Comparison of ENCODE assay signal across 1 cellular context in the genomic region with DNA sequence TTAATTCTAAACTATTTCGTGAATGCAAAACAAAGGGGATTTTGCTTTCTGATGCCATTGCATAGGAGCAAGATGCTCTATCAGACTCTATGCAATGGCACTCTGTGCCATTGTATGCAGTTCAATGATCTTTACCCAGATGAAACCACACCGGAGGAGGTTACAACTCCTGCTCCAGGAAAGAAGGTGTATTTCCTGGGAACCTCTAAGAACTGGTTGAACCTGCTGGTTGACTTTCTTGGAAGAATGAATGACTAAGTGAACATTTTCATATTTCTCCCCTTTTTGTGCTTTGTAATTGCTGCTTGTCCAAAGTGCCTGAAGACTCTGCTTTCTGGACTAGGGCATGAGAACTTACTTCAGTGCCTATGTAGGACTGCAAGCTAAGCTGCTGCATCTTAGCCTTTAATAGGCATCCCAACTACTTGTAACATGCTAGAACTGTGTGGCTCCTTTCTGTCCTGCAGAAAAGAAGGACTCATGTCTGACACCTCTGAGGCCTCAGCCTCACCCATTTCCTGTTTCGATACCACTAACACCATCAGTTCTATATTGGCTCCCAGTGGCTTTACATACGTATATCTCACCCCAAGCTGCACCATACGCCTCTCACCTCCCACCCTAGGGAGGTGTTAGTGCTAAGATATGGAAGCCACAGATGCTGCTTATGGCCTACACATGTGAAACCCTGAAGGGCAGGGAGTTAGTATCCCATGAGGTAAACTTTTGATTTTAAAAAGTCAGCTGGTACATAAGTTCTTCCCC.
TF ChIP-seq lines count a peak whose summit lies in the region.

No MANE protein-coding gene starts in this region.

TF ChIP-seq in GM23338, 12 proteins besides CTCF, POLR2A, EP300 and RAD21 (continued from another document):
- TF ChIP-seq, protein P1, sequence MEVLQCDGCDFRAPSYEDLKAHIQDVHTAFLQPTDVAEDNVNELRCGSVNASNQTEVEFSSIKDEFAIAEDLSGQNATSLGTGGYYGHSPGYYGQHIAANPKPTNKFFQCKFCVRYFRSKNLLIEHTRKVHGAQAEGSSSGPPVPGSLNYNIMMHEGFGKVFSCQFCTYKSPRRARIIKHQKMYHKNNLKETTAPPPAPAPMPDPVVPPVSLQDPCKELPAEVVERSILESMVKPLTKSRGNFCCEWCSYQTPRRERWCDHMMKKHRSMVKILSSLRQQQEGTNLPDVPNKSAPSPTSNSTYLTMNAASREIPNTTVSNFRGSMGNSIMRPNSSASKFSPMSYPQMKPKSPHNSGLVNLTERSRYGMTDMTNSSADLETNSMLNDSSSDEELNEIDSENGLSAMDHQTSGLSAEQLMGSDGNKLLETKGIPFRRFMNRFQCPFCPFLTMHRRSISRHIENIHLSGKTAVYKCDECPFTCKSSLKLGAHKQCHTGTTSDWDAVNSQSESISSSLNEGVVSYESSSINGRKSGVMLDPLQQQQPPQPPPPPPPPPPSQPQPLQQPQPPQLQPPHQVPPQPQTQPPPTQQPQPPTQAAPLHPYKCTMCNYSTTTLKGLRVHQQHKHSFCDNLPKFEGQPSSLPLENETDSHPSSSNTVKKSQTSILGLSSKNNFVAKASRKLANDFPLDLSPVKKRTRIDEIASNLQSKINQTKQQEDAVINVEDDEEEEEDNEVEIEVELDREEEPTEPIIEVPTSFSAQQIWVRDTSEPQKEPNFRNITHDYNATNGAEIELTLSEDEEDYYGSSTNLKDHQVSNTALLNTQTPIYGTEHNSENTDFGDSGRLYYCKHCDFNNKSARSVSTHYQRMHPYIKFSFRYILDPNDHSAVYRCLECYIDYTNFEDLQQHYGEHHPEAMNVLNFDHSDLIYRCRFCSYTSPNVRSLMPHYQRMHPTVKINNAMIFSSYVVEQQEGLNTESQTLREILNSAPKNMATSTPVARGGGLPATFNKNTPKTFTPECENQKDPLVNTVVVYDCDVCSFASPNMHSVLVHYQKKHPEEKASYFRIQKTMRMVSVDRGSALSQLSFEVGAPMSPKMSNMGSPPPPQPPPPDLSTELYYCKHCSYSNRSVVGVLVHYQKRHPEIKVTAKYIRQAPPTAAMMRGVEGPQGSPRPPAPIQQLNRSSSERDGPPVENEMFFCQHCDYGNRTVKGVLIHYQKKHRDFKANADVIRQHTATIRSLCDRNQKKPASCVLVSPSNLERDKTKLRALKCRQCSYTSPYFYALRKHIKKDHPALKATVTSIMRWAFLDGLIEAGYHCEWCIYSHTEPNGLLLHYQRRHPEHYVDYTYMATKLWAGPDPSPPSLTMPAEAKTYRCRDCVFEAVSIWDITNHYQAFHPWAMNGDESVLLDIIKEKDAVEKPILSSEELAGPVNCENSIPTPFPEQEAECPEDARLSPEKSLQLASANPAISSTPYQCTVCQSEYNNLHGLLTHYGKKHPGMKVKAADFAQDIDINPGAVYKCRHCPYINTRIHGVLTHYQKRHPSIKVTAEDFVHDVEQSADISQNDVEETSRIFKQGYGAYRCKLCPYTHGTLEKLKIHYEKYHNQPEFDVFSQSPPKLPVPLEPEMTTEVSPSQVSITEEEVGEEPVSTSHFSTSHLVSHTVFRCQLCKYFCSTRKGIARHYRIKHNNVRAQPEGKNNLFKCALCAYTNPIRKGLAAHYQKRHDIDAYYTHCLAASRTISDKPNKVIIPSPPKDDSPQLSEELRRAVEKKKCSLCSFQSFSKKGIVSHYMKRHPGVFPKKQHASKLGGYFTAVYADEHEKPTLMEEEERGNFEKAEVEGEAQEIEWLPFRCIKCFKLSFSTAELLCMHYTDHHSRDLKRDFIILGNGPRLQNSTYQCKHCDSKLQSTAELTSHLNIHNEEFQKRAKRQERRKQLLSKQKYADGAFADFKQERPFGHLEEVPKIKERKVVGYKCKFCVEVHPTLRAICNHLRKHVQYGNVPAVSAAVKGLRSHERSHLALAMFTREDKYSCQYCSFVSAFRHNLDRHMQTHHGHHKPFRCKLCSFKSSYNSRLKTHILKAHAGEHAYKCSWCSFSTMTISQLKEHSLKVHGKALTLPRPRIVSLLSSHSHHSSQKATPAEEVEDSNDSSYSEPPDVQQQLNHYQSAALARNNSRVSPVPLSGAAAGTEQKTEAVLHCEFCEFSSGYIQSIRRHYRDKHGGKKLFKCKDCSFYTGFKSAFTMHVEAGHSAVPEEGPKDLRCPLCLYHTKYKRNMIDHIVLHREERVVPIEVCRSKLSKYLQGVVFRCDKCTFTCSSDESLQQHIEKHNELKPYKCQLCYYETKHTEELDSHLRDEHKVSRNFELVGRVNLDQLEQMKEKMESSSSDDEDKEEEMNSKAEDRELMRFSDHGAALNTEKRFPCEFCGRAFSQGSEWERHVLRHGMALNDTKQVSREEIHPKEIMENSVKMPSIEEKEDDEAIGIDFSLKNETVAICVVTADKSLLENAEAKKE (CRISPR knock-in tag; IDR thresholded peaks at IDR 0.05): no peak
- TF ChIP-seq EZH2phosphoT487 (IDR thresholded peaks at IDR 0.05; ENCODE audit: unreplicated experiment) (no peak), ZNF331 (CRISPR knock-in tag; IDR thresholded peaks at IDR 0.05; ENCODE audit: low read depth) (no peak), EZH2 (IDR thresholded peaks at IDR 0.05; ENCODE audit: low read depth, unreplicated experiment) (no peak), ZNF114 (CRISPR knock-in tag; IDR thresholded peaks at IDR 0.05) (no peak), POLR2AphosphoS5 (IDR thresholded peaks at IDR 0.05; ENCODE audit: low read depth) (no peak), CREB1 (CRISPR knock-in tag; IDR thresholded peaks at IDR 0.05; ENCODE audit: low read depth) (no peak)
